10 cellular contexts compared by ENCODE assay signal in genomic region chr5:168314735-168315411, GRCh38. TPM values are rescaled to one million over a fixed set of nuclear protein-coding genes. Genes with fewer than 3 reads are reported as not detected.
DNase-seq lines count a peak whose midpoint lies in the region; ATAC-seq, FAIRE-seq and TF ChIP-seq lines count a peak whose summit lies in the region.
"Had no signal": no experiment of that assay in that cellular context is flagged by ENCODE, and none has a peak within 500 bp of the region (broad histone marks: within the 10 kb centered on the region; RNA-seq: fewer than 3 reads in every experiment).

No MANE protein-coding gene starts in this region.

- peaks cover 41 to 52% (median 50%) of the 10 kb centered on the region in 3 donors for H3K4me1 ChIP-seq in pancreas

- peak overlapping the region; percentile 84 to 94 (median 87) for H3K27ac ChIP-seq in pancreas

- H3K27me3 ChIP-seq in pancreas, result no peaks in the 10 kb centered on the region

- TF ChIP-seq CTCF in fibroblast of the aortic adventitia (IDR thresholded peaks at IDR 0.05; ENCODE audit: insufficient read depth, low read length), result peak; percentile 22
- peak in 1 of 4 donors; percentile 15 for TF ChIP-seq CTCF in pancreas (IDR thresholded peaks at IDR 0.05)

- no peaks in the 10 kb centered on the region for H3K9me3 Mint-ChIP-seq in stimulated activated naive CD8-positive, alpha-beta T cell treated with anti-CD3 and anti-CD28 coated beads, Interleukin-15, amount 100 ng/mL, for 72 hours

- no peak overlapping the region for H3K4me3 Mint-ChIP-seq in stimulated activated naive CD8-positive, alpha-beta T cell treated with anti-CD3 and anti-CD28 coated beads, Interleukin-15, amount 100 ng/mL, for 72 hours

- ATAC-seq in pancreas, result peak; percentile 75 to 83 (median 79)
- ATAC-seq in stimulated activated naive CD8-positive, alpha-beta T cell treated with anti-CD3 and anti-CD28 coated beads, Interleukin-15, amount 100 ng/mL, for 72 hours, result no peak
- no peak for ATAC-seq in HG03097 (IDR thresholded peaks at IDR 0.05; ENCODE audit: low FRiP score, unreplicated experiment)

- H3K36me3 ChIP-seq in pancreas, result no peaks in the 10 kb centered on the region

- no peaks in the 10 kb centered on the region for H3K4me1 Mint-ChIP-seq in stimulated activated naive CD8-positive, alpha-beta T cell treated with anti-CD3 and anti-CD28 coated beads, Interleukin-15, amount 100 ng/mL, for 72 hours

- H3K27ac Mint-ChIP-seq in stimulated activated naive CD8-positive, alpha-beta T cell treated with anti-CD3 and anti-CD28 coated beads, Interleukin-15, amount 100 ng/mL, for 72 hours, result peak overlapping the region in 1 of 2 donors; percentile 49

- no peaks in the 10 kb centered on the region for H3K9me3 ChIP-seq in pancreas

- H3K4me3 ChIP-seq in fibroblast of the aortic adventitia (ENCODE audit: low read depth, low read length), result no peak overlapping the region
- H3K4me3 ChIP-seq in pancreas, result no peak overlapping the region

- DNase-seq in ELF-1 (ENCODE audit: low read depth, low spot score) (peak; percentile 43), RPMI7951 (ENCODE audit: low read depth) (peak; percentile 64), fibroblast of the aortic adventitia (ENCODE audit: low read depth) (peak; percentile 93), pancreas (peak; percentile 80 to 91 (median 89)), mesenteric fat pad (ENCODE audit: low spot score) (no peak), midbrain (lab: John Stamatoyannopoulos, UW) (no peak)
- no peak for DNase-seq in stimulated activated naive CD8-positive, alpha-beta T cell treated with anti-CD3 and anti-CD28 coated beads, Interleukin-15, amount 100 ng/mL, for 72 hours
- DNase-seq: NCI-H446 treated with DMSO at 0.1 percent for 48 hours; stimulated activated CD4-positive, alpha-beta T cell treated with anti-CD3 and anti-CD28 coated beads, Interleukin-1b, Interleukin-23, amount 100 ng/mL, for 48 hours had no signal

- peaks cover 3% of the 10 kb centered on the region for H3K27me3 Mint-ChIP-seq in stimulated activated naive CD8-positive, alpha-beta T cell treated with anti-CD3 and anti-CD28 coated beads, Interleukin-15, amount 100 ng/mL, for 72 hours

- intact Hi-C loops in pancreas (cut with DNase I), result no loop called here

- FAIRE-seq in pancreas (lab: Jason Lieb, UNC), result no peak

- 11 to 13% methylated on average over 12 of the region's 12 CpGs for WGBS in pancreas, 2 donors

RNA-seq across cellular contexts. Expression of gene WWC1, which starts 23.4 kb away (rescaled TPM):
- 0.10 and 0.24 TPM in 2 replicates for total RNA-seq in RPMI7951 (2014; rRNA removed; shearing (Covaris generic))
- total RNA-seq in fibroblast of the aortic adventitia (ENCODE audit: low replicate concordance) (0.45 and 2.7 TPM in 2 replicates), pancreas (10 to 100 TPM; 36.4 to 54.2 (median 41.8) TPM), mesenteric fat pad (4.2 TPM)
- 10 to 100 TPM; 35.0 to 38.5 TPM for polyA plus RNA-seq in pancreas

Comparison
In these comparisons a context has a peak if more than half of its experiments do, and no peak if none do; other contexts are left out.
1. DNase-seq: peak in ELF-1 (single experiment), RPMI7951 (single experiment), fibroblast of the aortic adventitia (single experiment) and pancreas (6 of 6); none in mesenteric fat pad (single experiment), stimulated activated naive CD8-positive, alpha-beta T cell treated with anti-CD3 and anti-CD28 coated beads, Interleukin-15, amount 100 ng/mL, for 72 hours (0 of 2) and midbrain (single experiment).
2. ATAC-seq: peak in pancreas (4 of 4); none in stimulated activated naive CD8-positive, alpha-beta T cell treated with anti-CD3 and anti-CD28 coated beads, Interleukin-15, amount 100 ng/mL, for 72 hours (single experiment) and HG03097 (single experiment).